In the genomic region with DNA sequence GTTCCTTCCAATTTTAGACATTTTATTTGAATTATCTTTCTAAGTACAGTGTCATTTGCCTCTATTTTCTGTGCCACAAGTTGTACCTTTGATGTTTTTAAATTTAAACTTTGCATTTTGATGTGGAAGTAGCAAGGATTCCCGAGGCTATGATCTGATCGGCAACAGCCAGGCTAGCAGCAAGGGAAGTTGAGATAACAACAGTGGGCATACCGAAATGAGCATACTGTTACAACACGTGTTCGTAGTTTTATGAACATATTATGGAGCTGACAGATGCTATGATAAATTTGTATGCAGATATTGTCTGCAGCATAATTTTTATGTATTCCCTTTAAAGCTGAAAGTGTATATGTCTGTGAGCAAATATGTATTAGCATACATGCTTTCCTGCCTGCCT, we compare ENCODE assay signal across 7 cellular contexts.
"Had no signal": no experiment of that assay in that cellular context is flagged by ENCODE, and none has a peak within 500 bp of the region (broad histone marks: within the 10 kb centered on the region; RNA-seq: fewer than 3 reads in every experiment).

No MANE protein-coding gene starts in this region.

- DNase-seq: GM23248, GOT3, H7, IMR-90 had no signal

- H3K9me3 ChIP-seq: HAP-1 had no signal

- H3K9ac ChIP-seq: GM23248 had no signal

- ATAC-seq: K562 had no signal

- H3K36me3 ChIP-seq: HAP-1 had no signal

- FAIRE-seq: HTR-8/SVneo, K562 had no signal

- H3K4me3 ChIP-seq: GM23248, HAP-1, K562 had no signal

- H2AFZ ChIP-seq: GM23248 had no signal

- H3K27ac ChIP-seq: GM23248 had no signal
